In the genomic region with DNA sequence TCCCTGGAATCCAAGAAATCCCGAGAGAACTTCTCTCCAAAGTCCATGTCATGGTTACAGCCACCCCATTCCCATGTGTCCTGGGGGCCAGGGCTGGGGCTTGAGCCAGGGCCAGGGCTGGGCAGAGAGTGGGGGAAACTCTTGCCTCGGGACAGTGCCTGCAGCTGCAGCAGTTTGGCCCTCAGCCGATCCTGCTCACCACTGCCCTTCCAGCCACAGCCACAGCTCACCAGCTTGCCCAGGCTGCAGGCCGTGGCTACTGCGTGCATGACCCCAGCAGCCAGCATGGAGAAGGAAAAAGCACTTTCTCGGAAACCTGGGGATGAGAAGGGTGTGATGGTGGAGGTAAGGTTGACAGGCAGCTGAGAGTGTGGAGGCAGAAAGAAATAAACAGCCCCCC, we compare ENCODE assay signal across 27 cellular contexts. TPM values are rescaled to one million over a fixed set of nuclear protein-coding genes. Genes with fewer than 3 reads are reported as not detected.
DNase-seq lines count a peak whose midpoint lies in the region; ATAC-seq, FAIRE-seq and TF ChIP-seq lines count a peak whose summit lies in the region.
"Had no signal": no experiment of that assay in that cellular context is flagged by ENCODE, and none has a peak within 500 bp of the region (broad histone marks: within the 10 kb centered on the region; RNA-seq: fewer than 3 reads in every experiment).

No MANE protein-coding gene starts in this region.

- H3K79me2 ChIP-seq in HepG2 (ENCODE audit: insufficient read depth, low read length) = no peaks in the 10 kb centered on the region

- H3K27ac Mint-ChIP-seq in progenitor cell of endocrine pancreas = no peak overlapping the region
- H3K27ac Mint-ChIP-seq: CD4-positive, alpha-beta T cell; T-cell had no signal

- no TSS peak for BruUV-seq in HepG2 (replicated peaks; lab: Mats Ljungman, UMichigan)

- H3K36me3 Mint-ChIP-seq in progenitor cell of endocrine pancreas (ENCODE audit: insufficient read depth) = no peaks in the 10 kb centered on the region
- H3K36me3 Mint-ChIP-seq: T-cell had no signal

- TF ChIP-seq CTCF in HepG2 (CRISPR knock-in tag; IDR thresholded peaks at IDR 0.05) (no peak), right lobe of liver (IDR thresholded peaks at IDR 0.05) (no peak), progenitor cell of endocrine pancreas (IDR thresholded peaks at IDR 0.05; ENCODE audit: unreplicated experiment) (no peak), lower lobe of right lung (IDR thresholded peaks at IDR 0.05) (no peak)

- TF ChIP-seq EP300 in HepG2 (IDR thresholded peaks at IDR 0.05; ENCODE audit: low read depth in 2 of 2, low read length in 2 of 2) = no peak
- no peak for TF ChIP-seq EP300 in HepG2 (CRISPR knock-in tag; IDR thresholded peaks at IDR 0.05; ENCODE audit: borderline replicate concordance)

- H3K4me2 ChIP-seq in HepG2 (ENCODE audit: low read depth, low read length) = no peak overlapping the region
- H3K4me2 ChIP-seq: PC-9 had no signal

- peaks cover 14% of the 10 kb centered on the region for H3K4me1 Mint-ChIP-seq in progenitor cell of endocrine pancreas (ENCODE audit: low read depth)

- FAIRE-seq in HepG2 (lab: Jason Lieb, UNC) = no peak
- FAIRE-seq: G401.6, HTR-8/SVneo had no signal

- TF ChIP-seq POLR2A in HepG2 (IDR thresholded peaks at IDR 0.05; ENCODE audit: insufficient read depth in 1 of 2, low read depth in 2 of 2, low read length in 2 of 2) (no peak), right lobe of liver (IDR thresholded peaks at IDR 0.05) (no peak)

- H2AFZ ChIP-seq in HepG2 (ENCODE audit: low read length) = no peak overlapping the region
- H2AFZ ChIP-seq: GM23248, PC-9 had no signal

- intact Hi-C loops in HepG2 (cut with micrococcal nuclease; ENCODE audit: unreplicated experiment) = no loop called here
- intact Hi-C loops in right lobe of liver (cut with DNase I) = no loop called here
- intact Hi-C loops in lower lobe of right lung (cut with DNase I) = no loop called here

- in situ Hi-C loops in HepG2 (cut with HindIII; ENCODE audit: extremely low pct_ligation_motif_present, low pct_unique_long_range_greater_than_20kb) = no loop called here

- H3K9ac ChIP-seq in HepG2 (ENCODE audit: insufficient read depth, low read depth, low read length) (no peak overlapping the region), NT2/D1 (ENCODE audit: insufficient read length, low read depth) (peak overlapping the region; percentile 82), iPS-20b (ENCODE audit: low read depth, low read length) (no peak overlapping the region)
- H3K9ac ChIP-seq: BLaER1 treated with 17β-estradiol and CSF1 and Interleukin-3, amounts not matched to agents 10 nM and 100 nM; GM23248 had no signal

- DNase-seq in HepG2 (ENCODE audit: low spot score) (no peak), right lobe of liver (no peak), NT2/D1 (ENCODE audit: low read depth, low spot score) (no peak), progenitor cell of endocrine pancreas (ENCODE audit: low spot score, unreplicated experiment) (no peak), MG63 (no peak), lower lobe of right lung (no peak), AML-193 (lab: John Stamatoyannopoulos, UW) (no peak)
- DNase-seq: CD4-positive, alpha-beta T cell; GM23248; Karpas-422; NCI-H1092 treated with DMSO at 0.1 percent for 48 hours; NCI-H1436; NCI-H187; NCI-H2081 treated with DMSO at 0.1 percent for 48 hours; NCI-H2171; NCI-H345; NCI-H510A treated with DMSO at 0.1 percent for 48 hours; PC-9; Right ventricle myocardium superior; RPMI8226; T-cell had no signal

- ATAC-seq in HepG2 = peak; percentile 14
- ATAC-seq in right lobe of liver = no peak
- ATAC-seq in lower lobe of right lung = no peak
- ATAC-seq: T-cell had no signal

- H3K9me3 Mint-ChIP-seq in progenitor cell of endocrine pancreas (ENCODE audit: low read depth) = no peaks in the 10 kb centered on the region
- H3K9me3 Mint-ChIP-seq: CD4-positive, alpha-beta T cell; T-cell had no signal

- H3K4me3 Mint-ChIP-seq in progenitor cell of endocrine pancreas (ENCODE audit: low read depth) = no peak overlapping the region
- H3K4me3 Mint-ChIP-seq: CD4-positive, alpha-beta T cell; T-cell had no signal

- H3K36me3 ChIP-seq in HepG2 (replicated peaks in 1 of 2; ENCODE audit: control insufficient read depth in 1 of 2, insufficient read depth in 2 of 2, low read length in 2 of 2) (no peaks in the 10 kb centered on the region), right lobe of liver (no peaks in the 10 kb centered on the region), NT2/D1 (ENCODE audit: insufficient read depth, insufficient read length, low read length) (peaks cover 21% of the 10 kb centered on the region), iPS-20b (ENCODE audit: insufficient read depth, low read depth, low read length) (no peaks in the 10 kb centered on the region), MG63 (no peaks in the 10 kb centered on the region), lower lobe of right lung (no peaks in the 10 kb centered on the region)
- H3K36me3 ChIP-seq: BLaER1 treated with 17β-estradiol and CSF1 and Interleukin-3, amounts not matched to agents 10 nM and 100 nM; SJSA1 had no signal

- no peak for TF ChIP-seq RAD21 in HepG2 (CRISPR knock-in tag; IDR thresholded peaks at IDR 0.05)

- H3K9me3 ChIP-seq in HepG2 (ENCODE audit: low read length) (no peaks in the 10 kb centered on the region), right lobe of liver (no peaks in the 10 kb centered on the region), NT2/D1 (ENCODE audit: insufficient read depth, low read length) (no peaks in the 10 kb centered on the region), iPS-20b (ENCODE audit: insufficient read depth, low read depth, low read length) (peaks cover 3% of the 10 kb centered on the region; the same call in 1 of the 2 replicates), MG63 (no peaks in the 10 kb centered on the region), lower lobe of right lung (no peaks in the 10 kb centered on the region)
- H3K9me3 ChIP-seq: BLaER1 treated with 17β-estradiol and CSF1 and Interleukin-3, amounts not matched to agents 10 nM and 100 nM; SJSA1 had no signal

- no peak overlapping the region for H3K27ac ChIP-seq in HepG2 (ENCODE audit: extremely low read length, insufficient read depth, low read length)
- H3K27ac ChIP-seq in right lobe of liver = no peak overlapping the region
- H3K27ac ChIP-seq in iPS-20b (ENCODE audit: low read length) = no peak overlapping the region
- no peak overlapping the region for H3K27ac ChIP-seq in lower lobe of right lung
- H3K27ac ChIP-seq: BLaER1 treated with 17β-estradiol and CSF1 and Interleukin-3, amounts not matched to agents 10 nM and 100 nM; GM23248; PC-9; SJSA1 had no signal

- no peak overlapping the region for H3K4me3 ChIP-seq in HepG2 (replicated peaks in 1 of 3; ENCODE audit: insufficient read depth in 1 of 3, low read depth in 2 of 3, low read length in 3 of 3)
- H3K4me3 ChIP-seq in right lobe of liver = no peak overlapping the region
- peak overlapping the region; percentile 4 for H3K4me3 ChIP-seq in NT2/D1 (ENCODE audit: insufficient read length, low read depth)
- H3K4me3 ChIP-seq in iPS-20b (ENCODE audit: low read length) = peak overlapping the region; percentile 65; the same call in 1 of the 2 replicates
- no peak overlapping the region for H3K4me3 ChIP-seq in MG63
- H3K4me3 ChIP-seq in lower lobe of right lung = no peak overlapping the region
- H3K4me3 ChIP-seq: BLaER1 treated with 17β-estradiol and CSF1 and Interleukin-3, amounts not matched to agents 10 nM and 100 nM; GM23248; PC-9; SJSA1 had no signal

- peaks cover 4% of the 10 kb centered on the region; the same call in 1 of the 2 replicates for H4K20me1 ChIP-seq in HepG2 (ENCODE audit: insufficient read depth, low read length)

- peaks cover 73% of the 10 kb centered on the region for H3K27me3 Mint-ChIP-seq in progenitor cell of endocrine pancreas

- POLR2A ChIA-PET in HepG2 (lab: Yijun Ruan, JAX) = interaction anchor here (1.0 kb wide), 1 partner anchor 11 kb away, joined by 4 read pairs; the partner anchor contains the start of gene ARF3

- 3% methylated on average over 3 of the region's 6 CpGs for WGBS in HepG2 (ENCODE audit: low lambda C conversion rate)
- WGBS in right lobe of liver (ENCODE audit: insufficient coverage, low coverage, low lambda C conversion rate, missing lambda C conversion rate) = 90% methylated on average over 2 of the region's 6 CpGs

- CTCF ChIA-PET in HepG2 (lab: Yijun Ruan, JAX; ENCODE audit: low intra/inter-chr PET ratio, low total read pairs) = no interaction called here

- H3K27me3 ChIP-seq in HepG2 (ENCODE audit: control insufficient read depth in 1 of 2, insufficient read depth in 2 of 2, low read length in 2 of 2) (peaks cover 22 to 78% of the 10 kb centered on the region in 2 experiments), right lobe of liver (peaks cover 11 to 20% of the 10 kb centered on the region in 2 donors), NT2/D1 (ENCODE audit: insufficient read depth, insufficient read length) (peaks cover 31% of the 10 kb centered on the region), iPS-20b (ENCODE audit: insufficient read depth, low read length) (peaks cover 75% of the 10 kb centered on the region), MG63 (peaks cover 8% of the 10 kb centered on the region; the same call in 1 of the 2 replicates), lower lobe of right lung (ENCODE audit: low read depth) (peaks cover 33% of the 10 kb centered on the region)

- peaks cover 33% of the 10 kb centered on the region for H3K4me1 ChIP-seq in HepG2 (ENCODE audit: insufficient read depth, low read length)
- H3K4me1 ChIP-seq in right lobe of liver = peaks cover 0 to 9% (median 0%) of the 10 kb centered on the region in 4 donors
- H3K4me1 ChIP-seq in NT2/D1 (ENCODE audit: insufficient read depth, insufficient read length) = peaks cover 37% of the 10 kb centered on the region
- peaks cover 43% of the 10 kb centered on the region for H3K4me1 ChIP-seq in iPS-20b (ENCODE audit: insufficient read depth, low read length)
- H3K4me1 ChIP-seq in lower lobe of right lung = peaks cover 29% of the 10 kb centered on the region

RNA-seq across cellular contexts. Expression of gene WNT10B, which starts 3.5 kb away (rescaled TPM):
- total RNA-seq in HepG2 (2016; rRNA removed; fragmentation: Illumina TruSeq; extraction: Trizol) = 0.09 TPM in 1 of 2 replicates, not detected in the other
- not detected in 2 replicates for total RNA-seq in HepG2 (2016; cell fraction: cytosol; rRNA removed; fragmentation: Illumina TruSeq; extraction: Trizol; ENCODE audit: low read depth)
- total RNA-seq in HepG2 (2016; cell fraction: insoluble cytoplasmic fraction; rRNA removed; fragmentation: Illumina TruSeq; extraction: Trizol) = not detected in 2 replicates
- total RNA-seq in HepG2 (2016; cell fraction: membrane; rRNA removed; fragmentation: Illumina TruSeq; extraction: Trizol) = 0.14 TPM in 1 of 2 replicates, not detected in the other
- total RNA-seq in HepG2 (2016; cell fraction: nucleus; rRNA removed; fragmentation: Illumina TruSeq; extraction: Trizol) = not detected in 2 replicates
- polyA plus RNA-seq in HepG2 (2011; rRNA removed) = 0.05 and 0.12 TPM in 2 replicates
- polyA plus RNA-seq in HepG2 (2011; cell fraction: cytosol; rRNA removed) = 0.04 and 0.08 TPM in 2 replicates
- polyA plus RNA-seq in HepG2 (2011; cell fraction: nucleus; rRNA removed) = 0.48 and 0.64 TPM in 2 replicates
- not detected in 2 replicates for polyA plus RNA-seq in HepG2 (2012)
- polyA plus RNA-seq in HepG2 (2016; cell fraction: cytosol; fragmentation: Illumina TruSeq; extraction: Trizol; ENCODE audit: low read depth) = not detected in 2 replicates
- polyA plus RNA-seq in HepG2 (2016; cell fraction: insoluble cytoplasmic fraction; fragmentation: Illumina TruSeq; extraction: Trizol; ENCODE audit: low read depth) = not detected in 2 replicates
- polyA plus RNA-seq in HepG2 (2016; cell fraction: membrane; fragmentation: Illumina TruSeq; extraction: Trizol; ENCODE audit: low read depth) = not detected in 2 replicates
- polyA plus RNA-seq in HepG2 (2016; cell fraction: nucleus; fragmentation: Illumina TruSeq; extraction: Trizol; ENCODE audit: insufficient read depth, low read depth) = 0.21 and 0.33 TPM in 2 replicates
- 0.18 and 1.6 TPM in 2 replicates for polyA minus RNA-seq in HepG2 (2011; rRNA and poly(A)+ RNA removed; ENCODE audit: low replicate concordance)
- polyA minus RNA-seq in HepG2 (2011; cell fraction: cytosol; rRNA and poly(A)+ RNA removed) = 1.8 TPM in 1 of 2 replicates, not detected in the other
- polyA minus RNA-seq in HepG2 (2011; cell fraction: nucleus; rRNA and poly(A)+ RNA removed) = not detected in 2 replicates
- under 1 TPM in 2 of 6 experiments, not detected in 4; 0.12 TPM for total RNA-seq in right lobe of liver
- total RNA-seq in progenitor cell of endocrine pancreas = 0.17 TPM in 1 of 2 replicates, not detected in the other
- total RNA-seq in MG63 (2014; rRNA removed; shearing (Covaris generic); ENCODE audit: low replicate concordance) = 2.7 and 3.6 TPM in 2 replicates
- total RNA-seq in lower lobe of right lung = 0.77 TPM
- total RNA-seq: PC-9 had no signal

RNA-seq across cellular contexts. Expression of gene WNT1, which starts 10.1 kb away (rescaled TPM):
- total RNA-seq in HepG2 (2016; rRNA removed; fragmentation: Illumina TruSeq; extraction: Trizol) (not detected in 2 replicates), right lobe of liver (not detected), progenitor cell of endocrine pancreas (not detected in 2 replicates), lower lobe of right lung (not detected)
- total RNA-seq in HepG2 (2016; cell fraction: cytosol; rRNA removed; fragmentation: Illumina TruSeq; extraction: Trizol; ENCODE audit: low read depth) = not detected in 2 replicates
- not detected in 2 replicates for total RNA-seq in HepG2 (2016; cell fraction: insoluble cytoplasmic fraction; rRNA removed; fragmentation: Illumina TruSeq; extraction: Trizol)
- not detected in 2 replicates for total RNA-seq in HepG2 (2016; cell fraction: membrane; rRNA removed; fragmentation: Illumina TruSeq; extraction: Trizol)
- total RNA-seq in HepG2 (2016; cell fraction: nucleus; rRNA removed; fragmentation: Illumina TruSeq; extraction: Trizol) = not detected in 2 replicates
- polyA plus RNA-seq in HepG2 (2011; rRNA removed) = not detected in 2 replicates
- not detected in 2 replicates for polyA plus RNA-seq in HepG2 (2011; cell fraction: cytosol; rRNA removed)
- not detected in 2 replicates for polyA plus RNA-seq in HepG2 (2011; cell fraction: nucleus; rRNA removed)
- not detected in 2 replicates for polyA plus RNA-seq in HepG2 (2012)
- polyA plus RNA-seq in HepG2 (2016; cell fraction: cytosol; fragmentation: Illumina TruSeq; extraction: Trizol; ENCODE audit: low read depth) = not detected in 2 replicates
- not detected in 2 replicates for polyA plus RNA-seq in HepG2 (2016; cell fraction: insoluble cytoplasmic fraction; fragmentation: Illumina TruSeq; extraction: Trizol; ENCODE audit: low read depth)
- polyA plus RNA-seq in HepG2 (2016; cell fraction: membrane; fragmentation: Illumina TruSeq; extraction: Trizol; ENCODE audit: low read depth) = not detected in 2 replicates
- polyA plus RNA-seq in HepG2 (2016; cell fraction: nucleus; fragmentation: Illumina TruSeq; extraction: Trizol; ENCODE audit: insufficient read depth, low read depth) = not detected in 2 replicates
- not detected in 2 replicates for polyA minus RNA-seq in HepG2 (2011; rRNA and poly(A)+ RNA removed; ENCODE audit: low replicate concordance)
- polyA minus RNA-seq in HepG2 (2011; cell fraction: cytosol; rRNA and poly(A)+ RNA removed) = not detected in 2 replicates
- not detected in 2 replicates for polyA minus RNA-seq in HepG2 (2011; cell fraction: nucleus; rRNA and poly(A)+ RNA removed)
- total RNA-seq in MG63 (2014; rRNA removed; shearing (Covaris generic); ENCODE audit: low replicate concordance) = not detected in 2 replicates
- total RNA-seq: A172, GM23248, PC-9, Right ventricle myocardium superior, SJSA1 had no signal
- polyA plus RNA-seq: GM23248 had no signal

RNA-seq across cellular contexts. Expression of gene ARF3, which starts 10.7 kb away (rescaled TPM):
- total RNA-seq in HepG2 (2016; rRNA removed; fragmentation: Illumina TruSeq; extraction: Trizol) = 48.4 and 53.8 TPM in 2 replicates
- total RNA-seq in HepG2 (2016; cell fraction: cytosol; rRNA removed; fragmentation: Illumina TruSeq; extraction: Trizol; ENCODE audit: low read depth) = 12.0 and 15.8 TPM in 2 replicates
- 43.0 and 57.4 TPM in 2 replicates for total RNA-seq in HepG2 (2016; cell fraction: insoluble cytoplasmic fraction; rRNA removed; fragmentation: Illumina TruSeq; extraction: Trizol)
- total RNA-seq in HepG2 (2016; cell fraction: membrane; rRNA removed; fragmentation: Illumina TruSeq; extraction: Trizol) = 15.7 and 16.6 TPM in 2 replicates
- 20.9 and 24.1 TPM in 2 replicates for total RNA-seq in HepG2 (2016; cell fraction: nucleus; rRNA removed; fragmentation: Illumina TruSeq; extraction: Trizol)
- 57.9 and 60.0 TPM in 2 replicates for polyA plus RNA-seq in HepG2 (2011; rRNA removed)
- 60.3 and 60.4 TPM in 2 replicates for polyA plus RNA-seq in HepG2 (2011; cell fraction: cytosol; rRNA removed)
- polyA plus RNA-seq in HepG2 (2011; cell fraction: nucleus; rRNA removed) = 32.8 and 38.8 TPM in 2 replicates
- 39.0 and 41.4 TPM in 2 replicates for polyA plus RNA-seq in HepG2 (2012)
- 11.9 and 13.5 TPM in 2 replicates for polyA plus RNA-seq in HepG2 (2016; cell fraction: cytosol; fragmentation: Illumina TruSeq; extraction: Trizol; ENCODE audit: low read depth)
- 76.4 and 85.2 TPM in 2 replicates for polyA plus RNA-seq in HepG2 (2016; cell fraction: insoluble cytoplasmic fraction; fragmentation: Illumina TruSeq; extraction: Trizol; ENCODE audit: low read depth)
- 13.7 and 16.3 TPM in 2 replicates for polyA plus RNA-seq in HepG2 (2016; cell fraction: membrane; fragmentation: Illumina TruSeq; extraction: Trizol; ENCODE audit: low read depth)
- polyA plus RNA-seq in HepG2 (2016; cell fraction: nucleus; fragmentation: Illumina TruSeq; extraction: Trizol; ENCODE audit: insufficient read depth, low read depth) = 47.8 and 51.2 TPM in 2 replicates
- 62.5 and 183 TPM in 2 replicates for polyA minus RNA-seq in HepG2 (2011; rRNA and poly(A)+ RNA removed; ENCODE audit: low replicate concordance)
- polyA minus RNA-seq in HepG2 (2011; cell fraction: cytosol; rRNA and poly(A)+ RNA removed) = 19.9 and 22.8 TPM in 2 replicates
- polyA minus RNA-seq in HepG2 (2011; cell fraction: nucleus; rRNA and poly(A)+ RNA removed) = 27.7 and 29.2 TPM in 2 replicates
- total RNA-seq in right lobe of liver = 10 to 100 TPM; 30.9 to 50.7 (median 47.2) TPM
- 135 and 149 TPM in 2 replicates for total RNA-seq in progenitor cell of endocrine pancreas
- 77.7 and 79.1 TPM in 2 replicates for total RNA-seq in MG63 (2014; rRNA removed; shearing (Covaris generic); ENCODE audit: low replicate concordance)
- total RNA-seq in lower lobe of right lung = 155 TPM

RNA-seq across cellular contexts. Expression of gene DDN, which starts 31.2 kb away (rescaled TPM):
- total RNA-seq in HepG2 (2016; rRNA removed; fragmentation: Illumina TruSeq; extraction: Trizol) (0.51 and 0.53 TPM in 2 replicates), right lobe of liver (under 1 TPM in 2 of 6 experiments, not detected in 4; 0.18 to 0.19 TPM), progenitor cell of endocrine pancreas (0.40 and 0.57 TPM in 2 replicates), lower lobe of right lung (not detected)
- 0.20 TPM in 1 of 2 replicates, not detected in the other for total RNA-seq in HepG2 (2016; cell fraction: cytosol; rRNA removed; fragmentation: Illumina TruSeq; extraction: Trizol; ENCODE audit: low read depth)
- total RNA-seq in HepG2 (2016; cell fraction: insoluble cytoplasmic fraction; rRNA removed; fragmentation: Illumina TruSeq; extraction: Trizol) = 0.43 and 0.54 TPM in 2 replicates
- total RNA-seq in HepG2 (2016; cell fraction: membrane; rRNA removed; fragmentation: Illumina TruSeq; extraction: Trizol) = 0.46 and 0.52 TPM in 2 replicates
- 0.34 and 0.62 TPM in 2 replicates for total RNA-seq in HepG2 (2016; cell fraction: nucleus; rRNA removed; fragmentation: Illumina TruSeq; extraction: Trizol)
- 0.24 and 0.33 TPM in 2 replicates for polyA plus RNA-seq in HepG2 (2011; rRNA removed)
- polyA plus RNA-seq in HepG2 (2011; cell fraction: cytosol; rRNA removed) = 0.21 and 0.34 TPM in 2 replicates
- 0.47 and 0.83 TPM in 2 replicates for polyA plus RNA-seq in HepG2 (2011; cell fraction: nucleus; rRNA removed)
- polyA plus RNA-seq in HepG2 (2012) = 0.48 and 0.69 TPM in 2 replicates
- polyA plus RNA-seq in HepG2 (2016; cell fraction: cytosol; fragmentation: Illumina TruSeq; extraction: Trizol; ENCODE audit: low read depth) = 0.20 and 0.28 TPM in 2 replicates
- polyA plus RNA-seq in HepG2 (2016; cell fraction: insoluble cytoplasmic fraction; fragmentation: Illumina TruSeq; extraction: Trizol; ENCODE audit: low read depth) = 0.58 and 0.73 TPM in 2 replicates
- polyA plus RNA-seq in HepG2 (2016; cell fraction: membrane; fragmentation: Illumina TruSeq; extraction: Trizol; ENCODE audit: low read depth) = 0.48 and 0.58 TPM in 2 replicates
- 1.2 and 1.3 TPM in 2 replicates for polyA plus RNA-seq in HepG2 (2016; cell fraction: nucleus; fragmentation: Illumina TruSeq; extraction: Trizol; ENCODE audit: insufficient read depth, low read depth)
- polyA minus RNA-seq in HepG2 (2011; rRNA and poly(A)+ RNA removed; ENCODE audit: low replicate concordance) = 0.46 and 5.3 TPM in 2 replicates
- 0.44 and 0.49 TPM in 2 replicates for polyA minus RNA-seq in HepG2 (2011; cell fraction: cytosol; rRNA and poly(A)+ RNA removed)
- 0.25 and 0.39 TPM in 2 replicates for polyA minus RNA-seq in HepG2 (2011; cell fraction: nucleus; rRNA and poly(A)+ RNA removed)
- total RNA-seq in MG63 (2014; rRNA removed; shearing (Covaris generic); ENCODE audit: low replicate concordance) = 0.13 TPM in 1 of 2 replicates, not detected in the other
- total RNA-seq: GM23248 had no signal
- polyA plus RNA-seq: GM23248 had no signal

RNA-seq across cellular contexts. Expression of gene FKBP11, which starts 42.7 kb away (rescaled TPM):
- total RNA-seq in HepG2 (2016; rRNA removed; fragmentation: Illumina TruSeq; extraction: Trizol) (6.0 and 15.5 TPM in 2 replicates), right lobe of liver (10 to 100 TPM; 34.9 to 59.5 (median 52.5) TPM), progenitor cell of endocrine pancreas (21.9 and 22.5 TPM in 2 replicates), lower lobe of right lung (24.9 TPM)
- total RNA-seq in HepG2 (2016; cell fraction: cytosol; rRNA removed; fragmentation: Illumina TruSeq; extraction: Trizol; ENCODE audit: low read depth) = 4.2 and 6.5 TPM in 2 replicates
- total RNA-seq in HepG2 (2016; cell fraction: insoluble cytoplasmic fraction; rRNA removed; fragmentation: Illumina TruSeq; extraction: Trizol) = 5.5 and 12.8 TPM in 2 replicates
- 3.1 and 4.5 TPM in 2 replicates for total RNA-seq in HepG2 (2016; cell fraction: membrane; rRNA removed; fragmentation: Illumina TruSeq; extraction: Trizol)
- total RNA-seq in HepG2 (2016; cell fraction: nucleus; rRNA removed; fragmentation: Illumina TruSeq; extraction: Trizol) = 15.3 and 19.2 TPM in 2 replicates
- polyA plus RNA-seq in HepG2 (2011; rRNA removed) = 19.4 and 24.2 TPM in 2 replicates
- 14.4 and 16.8 TPM in 2 replicates for polyA plus RNA-seq in HepG2 (2011; cell fraction: cytosol; rRNA removed)
- 32.6 and 35.0 TPM in 2 replicates for polyA plus RNA-seq in HepG2 (2011; cell fraction: nucleus; rRNA removed)
- 12.9 and 14.4 TPM in 2 replicates for polyA plus RNA-seq in HepG2 (2012)
- polyA plus RNA-seq in HepG2 (2016; cell fraction: cytosol; fragmentation: Illumina TruSeq; extraction: Trizol; ENCODE audit: low read depth) = 4.6 and 5.1 TPM in 2 replicates
- 10.0 and 12.0 TPM in 2 replicates for polyA plus RNA-seq in HepG2 (2016; cell fraction: insoluble cytoplasmic fraction; fragmentation: Illumina TruSeq; extraction: Trizol; ENCODE audit: low read depth)
- polyA plus RNA-seq in HepG2 (2016; cell fraction: membrane; fragmentation: Illumina TruSeq; extraction: Trizol; ENCODE audit: low read depth) = 4.5 and 4.9 TPM in 2 replicates
- polyA plus RNA-seq in HepG2 (2016; cell fraction: nucleus; fragmentation: Illumina TruSeq; extraction: Trizol; ENCODE audit: insufficient read depth, low read depth) = 55.0 and 59.9 TPM in 2 replicates
- polyA minus RNA-seq in HepG2 (2011; rRNA and poly(A)+ RNA removed; ENCODE audit: low replicate concordance) = 11.0 and 47.3 TPM in 2 replicates
- 5.6 and 6.8 TPM in 2 replicates for polyA minus RNA-seq in HepG2 (2011; cell fraction: cytosol; rRNA and poly(A)+ RNA removed)
- polyA minus RNA-seq in HepG2 (2011; cell fraction: nucleus; rRNA and poly(A)+ RNA removed) = 10.8 and 15.2 TPM in 2 replicates
- total RNA-seq in MG63 (2014; rRNA removed; shearing (Covaris generic); ENCODE audit: low replicate concordance) = 0.94 and 3.2 TPM in 2 replicates

Comparison
In these comparisons a context has a peak if more than half of its experiments do, and no peak if none do; other contexts are left out.
1. H3K4me3 ChIP-seq: peak in NT2/D1 (single experiment) and iPS-20b (single experiment); none in HepG2 (0 of 3), right lobe of liver (0 of 3), MG63 (single experiment) and lower lobe of right lung (single experiment).